In the genomic region with DNA sequence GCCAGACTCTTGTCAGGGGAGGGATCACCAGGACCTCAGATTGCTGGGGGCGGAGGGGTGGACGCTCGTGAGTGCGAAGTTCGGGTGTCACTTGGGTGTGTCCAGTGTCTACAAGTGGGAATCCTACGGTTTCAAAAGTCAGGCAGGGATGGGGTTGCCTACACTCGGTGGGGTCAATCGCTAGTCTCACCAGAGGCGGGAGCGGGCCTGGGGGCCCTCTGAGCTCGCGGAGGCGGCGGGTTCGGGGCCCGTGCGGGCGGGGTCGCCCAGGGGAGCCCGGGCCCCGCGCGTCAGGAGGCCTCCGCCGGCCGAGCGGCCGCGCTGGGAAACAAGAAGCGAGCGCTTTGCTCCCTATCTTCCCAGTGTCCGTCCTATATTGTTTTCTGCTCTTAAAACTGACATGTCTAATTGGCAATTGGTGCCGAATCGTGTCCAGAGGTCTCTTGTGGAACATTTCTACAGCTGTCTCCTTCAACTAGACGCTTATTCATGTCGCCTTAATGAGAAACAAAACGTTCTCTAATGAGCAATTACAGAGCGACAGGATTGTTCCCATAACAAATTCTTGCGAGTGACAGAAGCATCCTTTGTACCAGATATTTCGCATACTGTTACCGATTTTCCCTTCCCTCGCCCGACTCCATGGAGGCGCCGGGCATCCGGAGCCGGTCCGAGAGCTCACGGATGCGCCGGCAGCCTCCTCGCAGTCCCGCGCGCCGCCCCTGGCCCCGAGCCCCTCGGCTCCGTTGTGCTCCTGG, we compare ENCODE assay signal across 14 cellular contexts. TPM values are rescaled to one million over a fixed set of nuclear protein-coding genes. Genes with fewer than 3 reads are reported as not detected.
DNase-seq lines count a peak whose midpoint lies in the region; ATAC-seq and TF ChIP-seq lines count a peak whose summit lies in the region.
"Had no signal": no experiment of that assay in that cellular context is flagged by ENCODE, and none has a peak within 500 bp of the region (broad histone marks: within the 10 kb centered on the region; RNA-seq: fewer than 3 reads in every experiment).

No MANE protein-coding gene starts in this region.

- H3K27me3 ChIP-seq in HUES64 (ENCODE audit: insufficient read depth, low read length) (peaks cover 100% of the 10 kb centered on the region), endocrine pancreas (ENCODE audit: control insufficient read depth, insufficient read depth, low read length) (no peaks in the 10 kb centered on the region), trophoblast cell (ENCODE audit: insufficient read depth, low read length) (peaks cover 82% of the 10 kb centered on the region), PC-9 (ENCODE audit: insufficient read depth, low read depth) (no peaks in the 10 kb centered on the region)

- no peak overlapping the region for H2BK5ac ChIP-seq in trophoblast cell (ENCODE audit: low read depth, low read length, poor library complexity)

- no peak overlapping the region for H4K8ac ChIP-seq in trophoblast cell (ENCODE audit: low read depth, low read length)

- H3K27ac ChIP-seq in HUES64 (ENCODE audit: low read depth, low read length) (no peak overlapping the region), trophoblast cell (ENCODE audit: low read depth, low read length) (no peak overlapping the region), PC-9 (no peak overlapping the region)
- H3K27ac ChIP-seq: epithelial cell of prostate, neutrophil, thyroid gland had no signal

- POLR2A ChIA-PET in PC-9 (lab: Charles Lee; ENCODE audit: unreplicated experiment), result no interaction called here

- no peak for TF ChIP-seq POLR2A in GM18505 (IDR thresholded peaks at IDR 0.05; ENCODE audit: borderline replicate concordance, extremely low read depth, insufficient read depth, insufficient read length)

- under 1% methylated on average over 59 of the region's 59 CpGs for WGBS in HUES64
- no CpG with 5 or more reads among the region's 59 CpGs for WGBS in trophoblast cell (ENCODE audit: extremely low coverage, insufficient coverage, insufficient read length)

- H2AFZ ChIP-seq in trophoblast cell (ENCODE audit: insufficient read depth, low read length, poor library complexity) (no peak overlapping the region), PC-9 (no peak overlapping the region)

- no peak for TF ChIP-seq CTCF in PC-9 (conservative IDR thresholded peaks at IDR 0.05)

- no peaks in the 10 kb centered on the region for H3K9me3 ChIP-seq in HUES64 (ENCODE audit: insufficient read depth, low read depth, low read length)
- H3K9me3 ChIP-seq in endocrine pancreas (ENCODE audit: control insufficient read depth, low read length), result no peaks in the 10 kb centered on the region
- H3K9me3 ChIP-seq in trophoblast cell (ENCODE audit: insufficient read depth, low read depth, low read length), result peaks cover 8% of the 10 kb centered on the region
- H3K9me3 ChIP-seq in PC-9 (ENCODE audit: insufficient read depth, low read depth), result no peaks in the 10 kb centered on the region
- H3K9me3 ChIP-seq: neutrophil, thyroid gland had no signal

- H3K9ac ChIP-seq in HUES64 (ENCODE audit: low read depth, low read length), result no peak overlapping the region
- H3K9ac ChIP-seq in endocrine pancreas (ENCODE audit: control insufficient read depth, insufficient read depth, low read length), result peak overlapping the region; percentile 47
- H3K9ac ChIP-seq in trophoblast cell (ENCODE audit: low read length), result no peak overlapping the region

- ATAC-seq in GM18505 (IDR thresholded peaks at IDR 0.05; ENCODE audit: unreplicated experiment) (peak; percentile 3), HG03469 (IDR thresholded peaks at IDR 0.05; ENCODE audit: unreplicated experiment) (no peak)

- H4K91ac ChIP-seq in trophoblast cell (ENCODE audit: low read depth, low read length), result no peak overlapping the region

- no peak overlapping the region for H4K12ac ChIP-seq in trophoblast cell (ENCODE audit: low read depth, low read length)

- H3K4me2 ChIP-seq in trophoblast cell (ENCODE audit: low read length) (peak overlapping the region; percentile 58), PC-9 (no peak overlapping the region)

- no peaks in the 10 kb centered on the region for H3K9me2 ChIP-seq in PC-9 (ENCODE audit: insufficient read depth)

- no peak overlapping the region for H2BK120ac ChIP-seq in trophoblast cell (ENCODE audit: insufficient read depth, low read length, poor library complexity)

- H3K36me3 ChIP-seq in HUES64 (ENCODE audit: insufficient read depth, low read length) (no peaks in the 10 kb centered on the region; the same call in 1 of the 2 replicates), endocrine pancreas (ENCODE audit: control insufficient read depth, insufficient read depth, low read length) (peaks cover 4% of the 10 kb centered on the region), trophoblast cell (ENCODE audit: control insufficient read depth in 1 of 2, insufficient read depth in 2 of 2, low read length in 2 of 2) (no peaks in the 10 kb centered on the region), PC-9 (ENCODE audit: low read depth) (peaks cover 26% of the 10 kb centered on the region)
- H3K36me3 ChIP-seq: neutrophil, thyroid gland had no signal

- DNase-seq in trophoblast cell (no peak), PC-9 (no peak), NCI-H69 (lab: John Stamatoyannopoulos, UW) (no peak)
- DNase-seq in stimulated activated CD4-positive, alpha-beta T cell treated with anti-CD3 and anti-CD28 coated beads, Interleukin-4, amount 100 ng/mL, for 1 hour, result no peak
- DNase-seq: activated CD4-positive, alpha-beta T cell treated with anti-CD3 and anti-CD28 coated beads, Interleukin-2, amount 10 ng/mL, durations not matched to agents 7 days and 5 days; DMS153; NCI-H446; thyroid gland had no signal

- H2BK12ac ChIP-seq in trophoblast cell (ENCODE audit: low read length), result no peak overlapping the region

- no peak overlapping the region for H3K4ac ChIP-seq in trophoblast cell (ENCODE audit: low read depth, low read length)

- no peaks in the 10 kb centered on the region for H4K20me1 ChIP-seq in PC-9 (ENCODE audit: insufficient read depth)

- CTCF ChIA-PET in PC-9 (lab: Charles Lee), result no interaction called here

- no peak overlapping the region for H3K23ac ChIP-seq in trophoblast cell (ENCODE audit: low read length)

- H3K14ac ChIP-seq in trophoblast cell (ENCODE audit: low read length), result no peak overlapping the region

- no TSS peak for BruUV-seq in PC-9 (replicated peaks; lab: Mats Ljungman, UMichigan)

- H3F3A ChIP-seq in PC-9 (ENCODE audit: insufficient read depth, low read depth), result no peaks in the 10 kb centered on the region

- H3K79me2 ChIP-seq in trophoblast cell (ENCODE audit: control insufficient read depth, insufficient read depth, low read length, poor library complexity), result no peaks in the 10 kb centered on the region
- H3K79me2 ChIP-seq in PC-9 (ENCODE audit: low read depth), result peaks cover 2% of the 10 kb centered on the region; the same call in 1 of the 2 replicates

- no peak overlapping the region for H3K18ac ChIP-seq in trophoblast cell (ENCODE audit: low read length)

- H2AK5ac ChIP-seq in trophoblast cell (ENCODE audit: low read length), result no peak overlapping the region

- H3K4me1 ChIP-seq in HUES64 (ENCODE audit: insufficient read depth, low read length) (peaks cover 33% of the 10 kb centered on the region), endocrine pancreas (ENCODE audit: control insufficient read depth, insufficient read depth, low read length) (peaks cover 8% of the 10 kb centered on the region), trophoblast cell (ENCODE audit: control insufficient read depth in 1 of 2, insufficient read depth in 2 of 2, low read length in 2 of 2) (peaks cover 3 to 8% of the 10 kb centered on the region in 2 experiments), PC-9 (replicated peaks; ENCODE audit: insufficient read depth) (no peaks in the 10 kb centered on the region)

- H3K79me1 ChIP-seq in trophoblast cell (ENCODE audit: low read length), result no peaks in the 10 kb centered on the region

- intact Hi-C loops in PC-9 (cut with micrococcal nuclease; ENCODE audit: unreplicated experiment), result no loop called here

- H3K4me3 ChIP-seq in HUES64 (ENCODE audit: low read length), result peak overlapping the region; percentile 47
- no peak overlapping the region for H3K4me3 ChIP-seq in endocrine pancreas (ENCODE audit: control insufficient read depth, insufficient read depth, low read length)
- H3K4me3 ChIP-seq in trophoblast cell (ENCODE audit: low read depth, low read length), result no peak overlapping the region
- H3K4me3 ChIP-seq in PC-9, result no peak overlapping the region
- H3K4me3 ChIP-seq: thyroid gland had no signal

RNA-seq across cellular contexts. Expression of gene PAX6, which starts 11.9 kb away (rescaled TPM):
- 2.2 TPM for polyA plus RNA-seq in HUES64 (2013, experiment 1 of 2)
- polyA plus RNA-seq in HUES64 (2013, experiment 2 of 2), result 5.3 TPM
- polyA plus RNA-seq in trophoblast cell (2013), result not detected in 2 replicates
- total RNA-seq in PC-9 (2021), result 19.8 and 29.0 TPM in 2 replicates
- total RNA-seq: activated CD4-positive, alpha-beta T cell treated with anti-CD3 and anti-CD28 coated beads, Interleukin-2, amount 10 ng/mL, durations not matched to agents 7 days and 5 days; thyroid gland had no signal
